In genomic region chr2:44944952-44945612, GRCh38 we compare ENCODE assay signal across 18 cellular contexts. TPM values are rescaled to one million over a fixed set of nuclear protein-coding genes. Genes with fewer than 3 reads are reported as not detected.
A peak's percentile ranks its signal among the peaks of the same experiment; 100 is the strongest.
DNase-seq lines count a peak whose midpoint lies in the region; ATAC-seq and TF ChIP-seq lines count a peak whose summit lies in the region.
"Had no signal": no experiment of that assay in that cellular context is flagged by ENCODE, and none has a peak within 500 bp of the region (broad histone marks: within the 10 kb centered on the region; RNA-seq: fewer than 3 reads in every experiment).

No MANE protein-coding gene starts in this region.

- H3K9me3 Mint-ChIP-seq in T-helper 2 cell treated with Interferon-gamma antibody and Interleukin-4, amounts not matched to agents 5 μg/mL and 100 μg/mL, for 36 hours: no peaks in the 10 kb centered on the region
- peaks cover 18% of the 10 kb centered on the region for H3K9me3 Mint-ChIP-seq in glutamatergic neuron (ENCODE audit: unreplicated experiment)
- H3K9me3 Mint-ChIP-seq: HFFc6 had no signal

- no peak overlapping the region for H3K27ac Mint-ChIP-seq in T-helper 2 cell treated with Interferon-gamma antibody and Interleukin-4, amounts not matched to agents 5 μg/mL and 100 μg/mL, for 36 hours
- no peak overlapping the region for H3K27ac Mint-ChIP-seq in glutamatergic neuron (ENCODE audit: unreplicated experiment)
- H3K27ac Mint-ChIP-seq: HFFc6 had no signal

- H3K27me3 Mint-ChIP-seq in T-helper 2 cell treated with Interferon-gamma antibody and Interleukin-4, amounts not matched to agents 5 μg/mL and 100 μg/mL, for 36 hours (ENCODE audit: low read depth): peaks cover 86% of the 10 kb centered on the region
- H3K27me3 Mint-ChIP-seq in glutamatergic neuron (ENCODE audit: unreplicated experiment): peaks cover 55% of the 10 kb centered on the region

- TF ChIP-seq CTCF in RWPE2 (IDR thresholded peaks at IDR 0.05; ENCODE audit: poor library complexity, severe bottlenecking) (no peak), glutamatergic neuron (IDR thresholded peaks at IDR 0.05; ENCODE audit: partially characterized antibody, unreplicated experiment) (no peak)

- no peak overlapping the region for H3K4me3 ChIP-seq in RWPE2 (ENCODE audit: severe bottlenecking)

- H3K4me3 Mint-ChIP-seq in T-helper 2 cell treated with Interferon-gamma antibody and Interleukin-4, amounts not matched to agents 5 μg/mL and 100 μg/mL, for 36 hours: peak overlapping the region; percentile 21
- H3K4me3 Mint-ChIP-seq in glutamatergic neuron (ENCODE audit: unreplicated experiment): peak overlapping the region; percentile 50
- H3K4me3 Mint-ChIP-seq: HFFc6 had no signal

- H3K9me3 ChIP-seq in RWPE2 (ENCODE audit: severe bottlenecking): no peaks in the 10 kb centered on the region
- H3K9me3 ChIP-seq: neutrophil, tibial nerve had no signal

- no peak for DNase-seq in T-helper 2 cell treated with Interferon-gamma antibody and Interleukin-4, amounts not matched to agents 5 μg/mL and 100 μg/mL, for 36 hours (ENCODE audit: low spot score)
- DNase-seq in T-helper 2 cell (no peak), RWPE2 (ENCODE audit: low spot score) (peak; percentile 18), glutamatergic neuron (no peak), retina (peak; percentile 63), GDM1 (lab: John Stamatoyannopoulos, UW) (no peak), GM19238 (ENCODE audit: insufficient read length, low spot score) (no peak), NOMO-1 treated with dmso at 0.1 percent for 144 hours (lab: John Stamatoyannopoulos, UW; ENCODE audit: unreplicated experiment) (no peak)
- DNase-seq: central memory CD4-positive, alpha-beta T cell; HFFc6; hippocampal formation; left ventricle myocardium superior; NCI-H1092; NCI-H2171 treated with DMSO at 0.1 percent for 48 hours; stimulated activated CD4-positive, alpha-beta T cell treated with anti-CD3 and anti-CD28 coated beads, Interleukin-12 subunit alpha, Interleukin-12 subunit beta, amount 100 ng/mL, for 4 hours had no signal

- peaks cover 4% of the 10 kb centered on the region for H3K36me3 Mint-ChIP-seq in T-helper 2 cell treated with Interferon-gamma antibody and Interleukin-4, amounts not matched to agents 5 μg/mL and 100 μg/mL, for 36 hours (ENCODE audit: low read depth)
- H3K36me3 Mint-ChIP-seq in glutamatergic neuron (ENCODE audit: unreplicated experiment): no peaks in the 10 kb centered on the region

- H3K27ac ChIP-seq in RWPE2 (ENCODE audit: poor library complexity, severe bottlenecking): no peak overlapping the region
- H3K27ac ChIP-seq: neutrophil, tibial nerve had no signal

- peaks cover 14% of the 10 kb centered on the region for H3K4me1 Mint-ChIP-seq in T-helper 2 cell treated with Interferon-gamma antibody and Interleukin-4, amounts not matched to agents 5 μg/mL and 100 μg/mL, for 36 hours (ENCODE audit: low read depth)
- peaks cover 20% of the 10 kb centered on the region for H3K4me1 Mint-ChIP-seq in glutamatergic neuron (ENCODE audit: low read depth, unreplicated experiment)

- no peak for ATAC-seq in RWPE2 (ENCODE audit: low read depth)
- ATAC-seq: left ventricle myocardium superior had no signal

- no peaks in the 10 kb centered on the region for H3K4me1 ChIP-seq in RWPE2 (ENCODE audit: insufficient read depth, poor library complexity, severe bottlenecking)

- no peaks in the 10 kb centered on the region for H3K36me3 ChIP-seq in RWPE2 (ENCODE audit: low read depth)
- H3K36me3 ChIP-seq: neutrophil, tibial nerve had no signal

- H3K27me3 ChIP-seq in RWPE2 (ENCODE audit: insufficient read depth, poor library complexity, severe bottlenecking): peaks cover 58% of the 10 kb centered on the region

RNA-seq across cellular contexts. Expression of gene SIX3, which starts 3.6 kb away (rescaled TPM):
- total RNA-seq in glutamatergic neuron (ENCODE audit: unreplicated experiment): 0.86 TPM
- total RNA-seq: epithelial cell of proximal tubule, HFFc6, left ventricle myocardium superior had no signal

Comparison
In these comparisons a context has a peak if more than half of its experiments do, and no peak if none do; other contexts are left out.
1. DNase-seq: peak in RWPE2 (single experiment) and retina (single experiment); none in T-helper 2 cell treated with Interferon-gamma antibody and Interleukin-4, amounts not matched to agents 5 μg/mL and 100 μg/mL, for 36 hours (single experiment), T-helper 2 cell (0 of 5), glutamatergic neuron (single experiment), GDM1 (single experiment), GM19238 (single experiment) and NOMO-1 treated with dmso at 0.1 percent for 144 hours (single experiment).